18 cellular contexts compared by ENCODE assay signal in genomic region chr5:118592678-118593328, GRCh38.
DNase-seq lines count a peak whose midpoint lies in the region; ATAC-seq and TF ChIP-seq lines count a peak whose summit lies in the region.
"Had no signal": no experiment of that assay in that cellular context is flagged by ENCODE, and none has a peak within 500 bp of the region (broad histone marks: within the 10 kb centered on the region; RNA-seq: fewer than 3 reads in every experiment).

No MANE protein-coding gene starts in this region.

- no peaks in the 10 kb centered on the region for H4K20me1 ChIP-seq in PC-9 (ENCODE audit: insufficient read depth)

- H3K4me3 Mint-ChIP-seq in activated T-cell treated with anti-CD3 and anti-CD28 coated beads, Interleukin-2, amount 50 U/mL, for 24 hours, result no peak overlapping the region
- H3K4me3 Mint-ChIP-seq: CD8-positive, alpha-beta memory T cell; natural killer cell treated with Interleukin-12 subunit alpha and Interleukin-12 subunit beta and Interleukin-15 and Interleukin-18, amount 100 ng/mL, for 72 hours; stimulated activated naive CD8-positive, alpha-beta T cell treated with anti-CD3 and anti-CD28 coated beads, Interleukin-15, Interleukin-2, amounts not matched to agents 100 ng/mL and 50 ng/mL, for 24 hours; T-cell had no signal

- H3K9me2 ChIP-seq in PC-9 (ENCODE audit: insufficient read depth), result no peaks in the 10 kb centered on the region

- H3K9me3 Mint-ChIP-seq in activated T-cell treated with anti-CD3 and anti-CD28 coated beads, Interleukin-2, amount 50 U/mL, for 24 hours, result no peaks in the 10 kb centered on the region
- H3K9me3 Mint-ChIP-seq: activated naive CD4-positive, alpha-beta T cell treated with anti-CD3 and anti-CD28 coated beads, Interleukin-2, amount 50 U/mL, for 72 hours; stimulated activated naive CD8-positive, alpha-beta T cell treated with anti-CD3 and anti-CD28 coated beads, Interleukin-15, Interleukin-2, amounts not matched to agents 100 ng/mL and 50 ng/mL, for 24 hours had no signal

- H3K4me3 ChIP-seq in BJ (ENCODE audit: low read depth, low read length) (no peak overlapping the region), PC-9 (no peak overlapping the region), kidney epithelial cell (ENCODE audit: low read depth, low read length) (no peak overlapping the region)
- H3K4me3 ChIP-seq: heart right ventricle had no signal

- H3K4me2 ChIP-seq in PC-9, result no peak overlapping the region

- H3K36me3 ChIP-seq in BJ (ENCODE audit: control insufficient read depth, insufficient read depth, low read length), result no peaks in the 10 kb centered on the region
- H3K36me3 ChIP-seq in PC-9 (ENCODE audit: low read depth), result no peaks in the 10 kb centered on the region
- H3K36me3 ChIP-seq in kidney epithelial cell (ENCODE audit: control insufficient read depth, insufficient read depth, low read length), result no peaks in the 10 kb centered on the region
- H3K36me3 ChIP-seq: heart right ventricle had no signal

- TF ChIP-seq CTCF in BJ (IDR thresholded peaks at IDR 0.05; ENCODE audit: insufficient read depth, low read depth, low read length) (0 out of 2 replicates have a peak, but pooled peaks have one; percentile 9), PC-9 (conservative IDR thresholded peaks at IDR 0.05) (peak; percentile 33; the same call in 1 of the 2 replicates), kidney epithelial cell (IDR thresholded peaks at IDR 0.05; ENCODE audit: insufficient read depth, low read length, poor library complexity, severe bottlenecking) (peak; percentile 30)

- no peaks in the 10 kb centered on the region for H3K9me3 ChIP-seq in PC-9 (ENCODE audit: insufficient read depth, low read depth)
- H3K9me3 ChIP-seq: heart right ventricle had no signal

- no peaks in the 10 kb centered on the region for H3K27me3 Mint-ChIP-seq in activated T-cell treated with anti-CD3 and anti-CD28 coated beads, Interleukin-2, amount 50 U/mL, for 24 hours
- H3K27me3 Mint-ChIP-seq: CD8-positive, alpha-beta memory T cell; natural killer cell treated with Interleukin-12 subunit alpha and Interleukin-12 subunit beta and Interleukin-15 and Interleukin-18, amount 100 ng/mL, for 72 hours; stimulated activated naive CD8-positive, alpha-beta T cell treated with anti-CD3 and anti-CD28 coated beads, Interleukin-15, Interleukin-2, amounts not matched to agents 100 ng/mL and 50 ng/mL, for 24 hours had no signal

- POLR2A ChIA-PET in BJ (lab: Charles Lee), result no interaction called here
- POLR2A ChIA-PET in PC-9 (lab: Charles Lee; ENCODE audit: unreplicated experiment), result no interaction called here

- peak; percentile 41 for ATAC-seq in GM18519 (IDR thresholded peaks at IDR 0.05; ENCODE audit: low FRiP score, unreplicated experiment)
- ATAC-seq in HG03354 (IDR thresholded peaks at IDR 0.05; ENCODE audit: poor library complexity, severe bottlenecking, unreplicated experiment), result no peak
- ATAC-seq: activated CD4-positive, CD25-positive, alpha-beta regulatory T cell treated with anti-CD3 and anti-CD28 coated beads, Interleukin-2, amount 50 U/mL, for 24 hours; activated naive CD4-positive, alpha-beta T cell treated with anti-CD3 and anti-CD28 coated beads, Interleukin-2, amount 50 U/mL, for 72 hours; natural killer cell treated with Interleukin-12 subunit alpha and Interleukin-12 subunit beta and Interleukin-15 and Interleukin-18, amount 100 ng/mL, for 72 hours; T-cell had no signal

- no peak overlapping the region for H3K27ac ChIP-seq in PC-9
- H3K27ac ChIP-seq: heart right ventricle had no signal

- DNase-seq in BJ (ENCODE audit: low read depth) (no peak), PC-9 (no peak), kidney epithelial cell (ENCODE audit: low read depth) (no peak), middle frontal gyrus (ENCODE audit: extremely low spot score, low spot score) (no peak), NCI-H146 (lab: John Stamatoyannopoulos, UW) (no peak)
- no peak for DNase-seq in activated T-cell treated with anti-CD3 and anti-CD28 coated beads, Interleukin-2, amount 50 U/mL, for 24 hours
- DNase-seq: activated CD8-positive, alpha-beta memory T cell treated with anti-CD3 and anti-CD28 coated beads, Interleukin-2, amount 50 U/mL, for 4 hours; CD8-positive, alpha-beta memory T cell; heart right ventricle; KG1; NCI-H2029 treated with DMSO at 0.1 percent for 48 hours; T-cell had no signal

- no peaks in the 10 kb centered on the region for H3F3A ChIP-seq in PC-9 (ENCODE audit: insufficient read depth, low read depth)

- H2AFZ ChIP-seq in PC-9, result no peak overlapping the region

- H3K27me3 ChIP-seq in BJ (ENCODE audit: control insufficient read depth, insufficient read depth, low read length) (no peaks in the 10 kb centered on the region), PC-9 (ENCODE audit: insufficient read depth, low read depth) (no peaks in the 10 kb centered on the region), kidney epithelial cell (ENCODE audit: control insufficient read depth, insufficient read depth, low read length) (no peaks in the 10 kb centered on the region)
- H3K27me3 ChIP-seq: heart right ventricle had no signal

- intact Hi-C loops in PC-9 (cut with micrococcal nuclease; ENCODE audit: unreplicated experiment), result no loop called here

- H3K79me2 ChIP-seq in PC-9 (ENCODE audit: low read depth), result no peaks in the 10 kb centered on the region

- no TSS peak for BruUV-seq in PC-9 (replicated peaks; lab: Mats Ljungman, UMichigan)

- no peak overlapping the region for H3K27ac Mint-ChIP-seq in activated T-cell treated with anti-CD3 and anti-CD28 coated beads, Interleukin-2, amount 50 U/mL, for 24 hours
- H3K27ac Mint-ChIP-seq: activated naive CD4-positive, alpha-beta T cell treated with anti-CD3 and anti-CD28 coated beads, Interleukin-2, amount 50 U/mL, for 72 hours; CD8-positive, alpha-beta memory T cell; natural killer cell treated with Interleukin-12 subunit alpha and Interleukin-12 subunit beta and Interleukin-15 and Interleukin-18, amount 100 ng/mL, for 72 hours; stimulated activated naive CD8-positive, alpha-beta T cell treated with anti-CD3 and anti-CD28 coated beads, Interleukin-15, Interleukin-2, amounts not matched to agents 100 ng/mL and 50 ng/mL, for 24 hours; T-cell had no signal

- CTCF ChIA-PET in BJ (lab: Yijun Ruan, JAX) (interaction anchor here (1.2 kb wide), 1 partner anchor 362 kb away, joined by 3 read pairs; no protein-coding TSS in a partner anchor), PC-9 (lab: Charles Lee) (no interaction called here)

- no peaks in the 10 kb centered on the region for H3K4me1 ChIP-seq in PC-9 (replicated peaks; ENCODE audit: insufficient read depth)

- no peaks in the 10 kb centered on the region for H3K4me1 Mint-ChIP-seq in activated T-cell treated with anti-CD3 and anti-CD28 coated beads, Interleukin-2, amount 50 U/mL, for 24 hours (ENCODE audit: low read depth)
- H3K4me1 Mint-ChIP-seq: CD8-positive, alpha-beta memory T cell; T-cell had no signal

- H3K36me3 Mint-ChIP-seq in activated T-cell treated with anti-CD3 and anti-CD28 coated beads, Interleukin-2, amount 50 U/mL, for 24 hours (ENCODE audit: low read depth), result no peaks in the 10 kb centered on the region
- H3K36me3 Mint-ChIP-seq: activated naive CD4-positive, alpha-beta T cell treated with anti-CD3 and anti-CD28 coated beads, Interleukin-2, amount 50 U/mL, for 72 hours; CD8-positive, alpha-beta memory T cell; natural killer cell treated with Interleukin-12 subunit alpha and Interleukin-12 subunit beta and Interleukin-15 and Interleukin-18, amount 100 ng/mL, for 72 hours; T-cell had no signal
